Comparison of ENCODE assay signal across 27 cellular contexts in genomic region chr11:38300570-38300969, GRCh38.
"Had no signal": no experiment of that assay in that cellular context is flagged by ENCODE, and none has a peak within 500 bp of the region (broad histone marks: within the 10 kb centered on the region; RNA-seq: fewer than 3 reads in every experiment).

No MANE protein-coding gene starts in this region.

- DNase-seq: activated CD4-positive, alpha-beta memory T cell treated with anti-CD3 and anti-CD28 coated beads for 36 hours; activated CD4-positive, alpha-beta T cell treated with anti-CD3 and anti-CD28 coated beads for 36 hours; activated CD4-positive, alpha-beta T cell treated with anti-CD3 and anti-CD28 coated beads, Interleukin-2, amount 10 ng/mL, durations not matched to agents 24 days and 14 days; activated CD4-positive, CD25-positive, alpha-beta regulatory T cell; activated CD4-positive, CD25-positive, alpha-beta regulatory T cell treated with anti-CD3 and anti-CD28 coated beads, Interleukin-2, amount 50 U/mL, for 72 hours; activated CD8-positive, alpha-beta memory T cell treated with anti-CD3 and anti-CD28 coated beads, Interleukin-2, amount 10 ng/mL, durations not matched to agents 7 days and 5 days; activated CD8-positive, alpha-beta memory T cell treated with anti-CD3 and anti-CD28 coated beads, Interleukin-2, amount 50 U/mL, for 4 hours; activated CD8-positive, alpha-beta T cell treated with anti-CD3 and anti-CD28 coated beads, Interleukin-2, amount 10 ng/mL, durations not matched to agents 7 days and 5 days; activated effector memory CD4-positive, alpha-beta T cell treated with anti-CD3 and anti-CD28 coated beads, Interleukin-2, amount 50 U/mL, for 16 hours; activated naive CD4-positive, alpha-beta T cell treated with anti-CD3 and anti-CD28 coated beads for 36 hours; activated naive CD8-positive, alpha-beta T cell treated with anti-CD3 and anti-CD28 coated beads, Interleukin-2, amount 10 ng/mL, durations not matched to agents 7 days and 5 days; activated T-cell treated with anti-CD3 and anti-CD28 coated beads, Interleukin-2, amount 50 U/mL, for 1 hour; activated T-cell treated with anti-CD3 and anti-CD28 coated beads, Interleukin-2, amount 50 U/mL, for 48 hours; central memory CD4-positive, alpha-beta T cell; colonic mucosa; effector CD8-positive, alpha-beta T cell; esophagus squamous epithelium; head of caudate nucleus; T-helper 2 cell had no signal

- H3K9me3 ChIP-seq: ascending aorta, colonic mucosa had no signal

- H3K4me1 ChIP-seq: ascending aorta, breast epithelium, colonic mucosa, esophagus squamous epithelium had no signal

- H3K36me3 ChIP-seq: ascending aorta, breast epithelium, cardiac muscle cell, colonic mucosa, esophagus squamous epithelium had no signal

- H3K4me3 ChIP-seq: ascending aorta, breast epithelium, cardiac muscle cell, colonic mucosa, esophagus squamous epithelium had no signal

- ATAC-seq: activated CD4-positive, alpha-beta T cell treated with anti-CD3 and anti-CD28 coated beads for 36 hours; activated CD8-positive, alpha-beta memory T cell treated with anti-CD3 and anti-CD28 coated beads, Interleukin-2, amount 10 ng/mL, durations not matched to agents 7 days and 5 days; activated CD8-positive, alpha-beta T cell treated with anti-CD3 and anti-CD28 coated beads, Interleukin-2, amount 10 ng/mL, durations not matched to agents 7 days and 5 days; activated naive CD4-positive, alpha-beta T cell treated with anti-CD3 and anti-CD28 coated beads, Interleukin-2, amount 50 U/mL, for 72 hours had no signal

- H3K27me3 ChIP-seq: ascending aorta, breast epithelium, cardiac muscle cell, colonic mucosa, esophagus squamous epithelium had no signal

- FAIRE-seq: endometrium, endothelial cell of umbilical vein, frontal cortex had no signal

- H3K27ac ChIP-seq: ascending aorta, breast epithelium, cardiac muscle cell, colonic mucosa, epithelial cell of prostate, esophagus squamous epithelium had no signal
